20 cellular contexts compared by ENCODE assay signal in genomic region chr3:142500211-142500610, GRCh38.
"Had no signal": no experiment of that assay in that cellular context is flagged by ENCODE, and none has a peak within 500 bp of the region (broad histone marks: within the 10 kb centered on the region; RNA-seq: fewer than 3 reads in every experiment).

No MANE protein-coding gene starts in this region.

- H3K4me1 ChIP-seq: ascending aorta, pancreas, right lobe of liver, spleen had no signal

- H3K27ac ChIP-seq: ascending aorta, pancreas, right lobe of liver, spleen had no signal

- H3K9me3 ChIP-seq: ascending aorta, mucosa of descending colon, pancreas, right lobe of liver had no signal

- H3K27me3 ChIP-seq: ascending aorta, pancreas, right lobe of liver, spleen had no signal

- H3K4me3 ChIP-seq: ascending aorta, mucosa of descending colon, pancreas, right lobe of liver, spleen had no signal

- ATAC-seq: activated T-cell treated with anti-CD3 and anti-CD28 coated beads, Interleukin-2, amount 50 U/mL, for 4 hours; left cardiac atrium; mucosa of descending colon; naive thymus-derived CD8-positive, alpha-beta T cell; pancreas; right lobe of liver; stimulated activated naive B cell treated with anti-CD40 and anti-IgM and Interleukin-4, amounts not matched to agents 10 μg/mL and 1 μg/mL and 100 μg/mL, for 72 hours had no signal

- DNase-seq: activated B cell treated with CpG ODN at 0.5 μM for 24 hours; activated CD4-positive, alpha-beta memory T cell treated with anti-CD3 and anti-CD28 coated beads, Interleukin-2, amount 10 ng/mL, durations not matched to agents 7 days and 5 days; activated CD4-positive, alpha-beta T cell treated with anti-CD3 and anti-CD28 coated beads for 4 hours; activated CD8-positive, alpha-beta memory T cell treated with anti-CD3 and anti-CD28 coated beads, Interleukin-2, amount 50 U/mL, for 4 hours; activated effector memory CD4-positive, alpha-beta T cell treated with Interleukin-2 at 50 U/mL for 16 hours; activated naive CD4-positive, alpha-beta T cell treated with anti-CD3 and anti-CD28 coated beads, Interleukin-2, amount 10 ng/mL, durations not matched to agents 7 days and 5 days; activated T-cell treated with anti-CD3 and anti-CD28 coated beads, Interleukin-2, amount 50 U/mL, for 4 hours; cerebellar nuclear complex; effector CD4-positive, alpha-beta T cell; left cardiac atrium; mesenchymal stem cell; mucosa of descending colon; naive thymus-derived CD8-positive, alpha-beta T cell; pancreas; right lobe of liver; spleen; stimulated activated naive B cell treated with anti-CD40 and anti-IgM and Interleukin-4, amounts not matched to agents 10 μg/mL and 1 μg/mL and 100 μg/mL, for 72 hours; T-helper 1 cell; T-helper 9 cell had no signal
